ENCODE assay signal across 23 cellular contexts in the genomic region with DNA sequence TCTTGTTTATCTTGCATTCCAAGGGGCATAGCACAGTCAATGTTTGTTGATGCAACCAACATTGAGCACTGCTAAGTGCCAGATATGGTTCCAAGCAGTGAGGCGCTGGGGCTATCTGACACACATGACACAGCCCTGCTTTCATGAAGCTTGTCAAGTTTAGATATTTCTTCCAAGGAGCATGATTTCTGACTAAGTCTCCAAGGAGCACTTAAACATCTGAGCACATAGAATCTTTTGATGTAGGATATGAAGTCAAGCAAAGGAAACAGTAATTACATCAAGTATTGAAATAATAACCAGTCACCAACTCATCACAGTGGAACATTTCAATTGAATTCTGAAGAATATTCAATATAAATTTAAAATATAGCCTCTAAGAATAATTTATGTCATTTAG.
"Had no signal": no experiment of that assay in that cellular context is flagged by ENCODE, and none has a peak within 500 bp of the region (broad histone marks: within the 10 kb centered on the region; RNA-seq: fewer than 3 reads in every experiment).

No MANE protein-coding gene starts in this region.

- H3K9me3 ChIP-seq: colonic mucosa, gastrocnemius medialis had no signal

- H3K27ac ChIP-seq: colonic mucosa, coronary artery, dorsolateral prefrontal cortex, epithelial cell of prostate, esophagus muscularis mucosa, esophagus squamous epithelium, foreskin keratinocyte, gastrocnemius medialis, gastroesophageal sphincter, heart left ventricle, heart right ventricle had no signal

- H3K27me3 ChIP-seq: colonic mucosa, dorsolateral prefrontal cortex, esophagus muscularis mucosa, esophagus squamous epithelium, foreskin keratinocyte, gastrocnemius medialis, gastroesophageal sphincter, heart left ventricle, heart right ventricle had no signal

- H3K4me3 ChIP-seq: colonic mucosa, coronary artery, dorsolateral prefrontal cortex, esophagus muscularis mucosa, esophagus squamous epithelium, gastrocnemius medialis, gastroesophageal sphincter, heart left ventricle, heart right ventricle had no signal

- H3K36me3 ChIP-seq: colonic mucosa, esophagus muscularis mucosa, esophagus squamous epithelium, gastrocnemius medialis, gastroesophageal sphincter, heart left ventricle, heart right ventricle had no signal

- DNase-seq: colonic mucosa; cortex of kidney; dermis blood vessel endothelial cell; dorsolateral prefrontal cortex; effector CD4-positive, alpha-beta T cell; effector CD8-positive, alpha-beta T cell; effector memory CD4-positive, alpha-beta T cell; effector memory CD8-positive, alpha-beta T cell; endodermal cell; erythroblast; esophagus squamous epithelium; foreskin fibroblast; foreskin keratinocyte; foreskin melanocyte; gastrocnemius medialis; glutamatergic neuron; head of caudate nucleus; heart left ventricle; heart right ventricle had no signal
